1 cellular context compared by ENCODE assay signal in the genomic region with DNA sequence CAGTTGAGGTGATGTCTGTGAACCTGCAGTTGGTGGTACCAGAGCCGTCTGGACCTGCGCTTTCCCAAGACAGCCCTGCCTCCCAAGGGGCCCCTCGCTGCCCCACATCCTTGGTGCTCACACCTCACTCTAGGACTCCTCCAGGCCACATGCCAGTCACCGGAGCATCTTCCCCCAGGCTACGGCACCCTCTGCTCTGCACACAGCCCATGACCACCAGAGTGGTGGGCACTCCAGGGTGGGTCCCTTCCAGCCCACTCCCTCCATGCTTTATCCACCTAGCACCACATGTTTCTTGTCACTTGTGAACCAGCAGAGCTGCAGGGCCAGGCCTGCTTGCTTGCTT.
TF ChIP-seq lines count a peak whose summit lies in the region.

No MANE protein-coding gene starts in this region.

TF ChIP-seq in H1, 55 proteins besides CTCF, POLR2A, EP300 and RAD21:
- TF ChIP-seq CEBPB (IDR thresholded peaks at IDR 0.05; ENCODE audit: low read depth, low read length): no peak
